8 cellular contexts compared by ENCODE assay signal in the genomic region with DNA sequence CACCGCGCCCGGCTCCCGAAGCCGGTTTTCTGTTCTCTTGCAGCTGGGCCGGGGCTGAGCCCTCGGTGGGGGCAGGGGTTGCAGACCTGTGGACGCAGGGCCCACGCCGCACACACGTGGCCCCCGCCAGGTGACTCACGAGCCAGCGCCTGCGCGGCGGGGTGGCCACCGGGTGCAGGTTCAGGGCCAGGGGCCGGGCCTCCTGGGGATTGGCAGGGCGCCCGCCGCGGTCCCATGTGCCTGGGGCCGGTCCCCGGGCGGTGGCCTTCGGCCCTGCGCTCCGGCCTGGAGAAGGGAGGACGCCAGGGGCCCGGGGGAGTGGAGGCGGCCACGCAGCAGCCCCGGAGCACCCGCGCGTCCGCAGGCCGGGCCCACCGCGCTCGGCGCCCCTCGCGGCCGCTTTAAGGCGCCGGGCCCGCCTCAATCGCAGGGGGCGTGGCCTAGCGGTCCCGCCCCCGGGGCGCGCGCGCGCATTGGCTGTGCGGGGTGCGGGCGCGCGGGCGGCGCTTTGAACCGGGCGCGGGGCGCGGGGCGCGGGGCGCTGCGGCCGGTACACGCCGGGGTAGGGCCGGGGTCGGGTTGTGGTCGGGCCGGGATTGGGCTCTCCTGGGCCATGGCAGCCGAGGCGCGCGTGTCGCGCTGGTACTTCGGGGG.
DNase-seq lines count a peak whose midpoint lies in the region; ATAC-seq lines count a peak whose summit lies in the region.

A gene with protein sequence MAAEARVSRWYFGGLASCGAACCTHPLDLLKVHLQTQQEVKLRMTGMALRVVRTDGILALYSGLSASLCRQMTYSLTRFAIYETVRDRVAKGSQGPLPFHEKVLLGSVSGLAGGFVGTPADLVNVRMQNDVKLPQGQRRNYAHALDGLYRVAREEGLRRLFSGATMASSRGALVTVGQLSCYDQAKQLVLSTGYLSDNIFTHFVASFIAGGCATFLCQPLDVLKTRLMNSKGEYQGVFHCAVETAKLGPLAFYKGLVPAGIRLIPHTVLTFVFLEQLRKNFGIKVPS (plus strand): TSS at position 471 of the 654 bp plus-strand sequence. CDS start 143 bp downstream, at position 614.

- ATAC-seq in HG03103 (IDR thresholded peaks at IDR 0.05; ENCODE audit: low read depth, unreplicated experiment): peak; percentile 60

- DNase-seq in NK-92 treated with Interleukin-12 subunit alpha and Interleukin-12 subunit beta, amount 100 ng/mL, for 24 hours (lab: John Stamatoyannopoulos, UW): peak; percentile 66
- DNase-seq in NK-92 (lab: John Stamatoyannopoulos, UW; ENCODE audit: unreplicated experiment) (no peak), NCI-H446 (lab: John Stamatoyannopoulos, UW) (peak; percentile 63 to 89), cerebellar cortex (ENCODE audit: low spot score) (peak; percentile 57), kidney tubule cell (ENCODE audit: low spot score) (peak; percentile 95)
- DNase-seq in activated CD4-positive, CD25-positive, alpha-beta regulatory T cell treated with anti-CD3 and anti-CD28 coated beads, Interleukin-2, amount 50 U/mL, for 72 hours: peak; percentile 83
- peak; percentile 92 for DNase-seq in stimulated activated CD4-positive, alpha-beta T cell treated with anti-CD3 and anti-CD28 coated beads, Interleukin-15, amount 100 ng/mL, for 24 hours
